Comparison of ENCODE assay signal across 8 cellular contexts in genomic region chr2:74849228-74849892, GRCh38. TPM values are rescaled to one million over a fixed set of nuclear protein-coding genes. Genes with fewer than 3 reads are reported as not detected.
DNase-seq lines count a peak whose midpoint lies in the region; ATAC-seq and TF ChIP-seq lines count a peak whose summit lies in the region.

No MANE protein-coding gene starts in this region.

- H3K27ac ChIP-seq in PC-3 (ENCODE audit: low read length) (peak overlapping the region; percentile 71), mesenchymal stem cell (ENCODE audit: low read length, poor library complexity, severe bottlenecking) (no peak overlapping the region)

- peaks cover 10% of the 10 kb centered on the region; the same call in 1 of the 2 replicates for H4K20me1 ChIP-seq in PC-3 (ENCODE audit: low read length)

- H3K27me3 Mint-ChIP-seq in MCF 10A (ENCODE audit: insufficient read depth, unreplicated experiment) (no peaks in the 10 kb centered on the region), glutamatergic neuron (ENCODE audit: unreplicated experiment) (no peaks in the 10 kb centered on the region)

- H3K36me3 ChIP-seq in PC-3 (ENCODE audit: low read depth, low read length) (peaks cover 8% of the 10 kb centered on the region; the same call in 1 of the 2 replicates), mesenchymal stem cell (ENCODE audit: control insufficient read depth in 1 of 2, insufficient read depth in 2 of 2, low read depth in 1 of 2, low read length in 2 of 2) (peaks cover 0 to 14% of the 10 kb centered on the region in 2 experiments), MG63 (peaks cover 18% of the 10 kb centered on the region)

- H3K9me3 Mint-ChIP-seq in MCF 10A (ENCODE audit: unreplicated experiment) (no peaks in the 10 kb centered on the region), glutamatergic neuron (ENCODE audit: unreplicated experiment) (peaks cover under 1% of the 10 kb centered on the region)

- peak overlapping the region; percentile 9 for H4K91ac ChIP-seq in mesenchymal stem cell (ENCODE audit: low read length)

- intact Hi-C loops in PC-3 (cut with micrococcal nuclease) (no loop called here), MCF 10A (cut with micrococcal nuclease) (no loop called here)

- CTCF ChIA-PET in PC-3 (lab: Charles Lee) = interaction anchor here (1.0 kb wide), 1 partner anchor 134 kb away, joined by 3 read pairs; no protein-coding TSS in a partner anchor
- CTCF ChIA-PET in MCF 10A (lab: Yijun Ruan, JAX) = interaction anchor here (0.8 to 2.9 kb wide), 6 partner anchors 12 to 134 kb away, joined by 3 to 13 read pairs (median 7); no protein-coding TSS in a partner anchor

- H3K4me1 Mint-ChIP-seq in MCF 10A (ENCODE audit: insufficient read depth, unreplicated experiment) (peaks cover 54% of the 10 kb centered on the region), glutamatergic neuron (ENCODE audit: low read depth, unreplicated experiment) (no peaks in the 10 kb centered on the region)

- H3K4me3 ChIP-seq in PC-3 (ENCODE audit: low read length) (no peak overlapping the region), mesenchymal stem cell (ENCODE audit: insufficient read depth in 1 of 2, low read depth in 1 of 2, low read length in 2 of 2) (no peak overlapping the region), MG63 (no peak overlapping the region)

- peak overlapping the region in 1 of 2 experiments; percentile 34 for H3K4ac ChIP-seq in mesenchymal stem cell (ENCODE audit: low read depth in 1 of 2, low read length in 2 of 2)

- TF ChIP-seq CTCF in PC-3 (conservative IDR thresholded peaks at IDR 0.05; ENCODE audit: low read depth, low read length) = no peak
- TF ChIP-seq CTCF in MCF 10A (IDR thresholded peaks at IDR 0.05; ENCODE audit: unreplicated experiment) = no peak
- TF ChIP-seq CTCF in glutamatergic neuron (IDR thresholded peaks at IDR 0.05; ENCODE audit: partially characterized antibody, unreplicated experiment) = no peak

- DNase-seq in PC-3 = peak; percentile 45
- peak; percentile 66 for DNase-seq in MCF 10A (ENCODE audit: unreplicated experiment)
- no peak for DNase-seq in mesenchymal stem cell
- DNase-seq in H4 (ENCODE audit: low spot score) = no peak
- no peak for DNase-seq in MG63
- DNase-seq in glutamatergic neuron = no peak

- peak overlapping the region; percentile 33 for H4K8ac ChIP-seq in mesenchymal stem cell (ENCODE audit: low read length)

- H3K27ac Mint-ChIP-seq in MCF 10A (ENCODE audit: low read depth, unreplicated experiment) (peak overlapping the region; percentile 52), glutamatergic neuron (ENCODE audit: unreplicated experiment) (no peak overlapping the region)

- no peak overlapping the region for H2AFZ ChIP-seq in PC-3 (ENCODE audit: low read length)
- H2AFZ ChIP-seq in mesenchymal stem cell (ENCODE audit: low read depth, low read length) = no peak overlapping the region

- H2BK120ac ChIP-seq in mesenchymal stem cell (ENCODE audit: low read depth, low read length) = no peak overlapping the region

- BruUV-seq in PC-3 (replicated peaks; lab: Mats Ljungman, UMichigan) (no TSS peak), MCF 10A (replicated peaks; lab: Mats Ljungman, UMichigan) (no TSS peak)

- ATAC-seq in GM19025 (IDR thresholded peaks at IDR 0.05; ENCODE audit: low read depth, unreplicated experiment) = peak; percentile 84
- peak; percentile 43 for ATAC-seq in HG02970 (IDR thresholded peaks at IDR 0.05; ENCODE audit: low FRiP score, unreplicated experiment)
- no peak for ATAC-seq in PC-3

- peaks cover 92% of the 10 kb centered on the region for H3K79me2 ChIP-seq in PC-3 (ENCODE audit: low read length)

- peak overlapping the region; percentile 40 to 54 for H3K18ac ChIP-seq in mesenchymal stem cell (ENCODE audit: low read depth in 1 of 2, low read length in 2 of 2)

- no peaks in the 10 kb centered on the region for H3K9me2 ChIP-seq in PC-3 (replicated peaks; ENCODE audit: low read length)

- H3K4me3 Mint-ChIP-seq in MCF 10A (ENCODE audit: unreplicated experiment) = peak overlapping the region; percentile 19
- H3K4me3 Mint-ChIP-seq in glutamatergic neuron (ENCODE audit: unreplicated experiment) = no peak overlapping the region

- peak overlapping the region in 1 of 2 experiments; percentile 27 for H3K23ac ChIP-seq in mesenchymal stem cell (ENCODE audit: low read length in 2 of 2)

- peak overlapping the region; percentile 30 to 79 for H2BK12ac ChIP-seq in mesenchymal stem cell (ENCODE audit: low read length in 2 of 2)

- no peak overlapping the region for H2AK5ac ChIP-seq in mesenchymal stem cell (ENCODE audit: low read length, severe bottlenecking)

- no peak overlapping the region for H2BK15ac ChIP-seq in mesenchymal stem cell (ENCODE audit: low read depth, poor library complexity, severe bottlenecking)

- H3K4me1 ChIP-seq in PC-3 (ENCODE audit: insufficient read depth, low read length) (peaks cover 85% of the 10 kb centered on the region), mesenchymal stem cell (ENCODE audit: control insufficient read depth, insufficient read depth, low read depth, low read length) (peaks cover 10% of the 10 kb centered on the region)

- H3K9me3 ChIP-seq in PC-3 (ENCODE audit: low read length) (no peaks in the 10 kb centered on the region), mesenchymal stem cell (ENCODE audit: control insufficient read depth, low read length) (no peaks in the 10 kb centered on the region), MG63 (no peaks in the 10 kb centered on the region)

- POLR2A ChIA-PET in PC-3 (lab: Charles Lee; ENCODE audit: unreplicated experiment) = no interaction called here
- POLR2A ChIA-PET in MCF 10A (lab: Yijun Ruan, JAX) = interaction anchor here (0.8 to 3.6 kb wide), 9 partner anchors 9 to 132 kb away, joined by 3 to 26 read pairs (median 4); partner anchors contain the start of gene HK2

- WGBS in mesenchymal stem cell = 84% methylated on average over 8 of the region's 8 CpGs

- H3K79me1 ChIP-seq in mesenchymal stem cell (replicated peaks; ENCODE audit: low read length, poor library complexity, severe bottlenecking) = peaks cover 2% of the 10 kb centered on the region

- H3K4me2 ChIP-seq in PC-3 (ENCODE audit: low read length) = peak overlapping the region; percentile 46; the same call in 1 of the 2 replicates
- H3K4me2 ChIP-seq in mesenchymal stem cell (ENCODE audit: low read length, poor library complexity, severe bottlenecking) = no peak overlapping the region

- H3K36me3 Mint-ChIP-seq in MCF 10A (ENCODE audit: insufficient read depth, unreplicated experiment) (peaks cover under 1% of the 10 kb centered on the region), glutamatergic neuron (ENCODE audit: unreplicated experiment) (no peaks in the 10 kb centered on the region)

- H2BK5ac ChIP-seq in mesenchymal stem cell (ENCODE audit: low read depth, low read length, poor library complexity, severe bottlenecking) = no peak overlapping the region

- H3K14ac ChIP-seq in mesenchymal stem cell (ENCODE audit: low read length in 2 of 2) = peak overlapping the region in 1 of 2 experiments; percentile 53

- H3K27me3 ChIP-seq in PC-3 (ENCODE audit: low read length) = no peaks in the 10 kb centered on the region
- H3K27me3 ChIP-seq in mesenchymal stem cell (ENCODE audit: control insufficient read depth in 1 of 2, insufficient read depth in 1 of 2, low read length in 2 of 2) = no peaks in the 10 kb centered on the region
- no peaks in the 10 kb centered on the region for H3K27me3 ChIP-seq in MG63

- H3F3A ChIP-seq in PC-3 (ENCODE audit: low read length, unreplicated experiment) = peaks cover 31% of the 10 kb centered on the region

- H3K9ac ChIP-seq in PC-3 (ENCODE audit: low read length) (no peak overlapping the region), mesenchymal stem cell (ENCODE audit: low read length) (no peak overlapping the region)

RNA-seq across cellular contexts. Expression of gene HK2, which starts 15.4 kb away (rescaled TPM):
- total RNA-seq in PC-3 (2014; rRNA removed) = 43.8 and 55.2 TPM in 2 replicates
- total RNA-seq in MCF 10A (2022) = 40.4 and 47.8 TPM in 2 replicates
- polyA plus RNA-seq in mesenchymal stem cell (2013, experiment 1 of 2) = 12.1 TPM
- polyA plus RNA-seq in mesenchymal stem cell (2013, experiment 2 of 2) = 11.3 TPM
- 4.3 and 6.0 TPM in 2 replicates for total RNA-seq in H4 (2014; rRNA removed; shearing (Covaris generic))
- 27.8 and 28.9 TPM in 2 replicates for total RNA-seq in MG63 (2014; rRNA removed; shearing (Covaris generic); ENCODE audit: low replicate concordance)
- total RNA-seq in glutamatergic neuron (ENCODE audit: unreplicated experiment) = 8.1 TPM

Comparison
In these comparisons a context has a peak if more than half of its experiments do, and no peak if none do; other contexts are left out.
1. DNase-seq: peak in PC-3 (single experiment) and MCF 10A (single experiment); none in mesenchymal stem cell (single experiment), H4 (single experiment), MG63 (single experiment) and glutamatergic neuron (single experiment).